ENCODE assay signal across 20 cellular contexts in the genomic region with DNA sequence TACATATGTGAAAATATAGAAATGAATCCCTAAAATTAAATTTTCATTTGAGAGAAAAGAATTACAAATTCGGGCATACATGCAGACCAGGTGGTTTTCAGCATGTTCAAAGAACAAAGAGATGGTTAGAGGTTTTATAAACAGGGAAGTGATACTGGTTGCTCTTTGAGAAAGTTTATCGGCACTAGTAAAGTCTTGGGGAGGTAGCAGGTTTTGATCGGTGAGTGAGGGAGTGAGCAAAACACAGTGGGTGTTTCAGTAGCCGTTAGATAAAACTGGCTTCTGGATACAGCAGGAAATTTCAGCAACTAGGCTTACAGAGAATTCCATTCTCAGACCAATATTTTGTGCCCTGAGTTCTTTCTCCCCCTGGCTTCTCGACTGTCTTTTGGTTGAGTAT. TPM values are rescaled to one million over a fixed set of nuclear protein-coding genes. Genes with fewer than 3 reads are reported as not detected.
"Had no signal": no experiment of that assay in that cellular context is flagged by ENCODE, and none has a peak within 500 bp of the region (broad histone marks: within the 10 kb centered on the region; RNA-seq: fewer than 3 reads in every experiment).

No MANE protein-coding gene starts in this region.

- H3K4me1 ChIP-seq: gastroesophageal sphincter, pancreas, sigmoid colon, spleen had no signal

- H3K27ac ChIP-seq: cardiac muscle cell, dorsolateral prefrontal cortex, gastroesophageal sphincter, heart right ventricle, pancreas, sigmoid colon, spleen had no signal

- H3K27me3 ChIP-seq: cardiac muscle cell, gastroesophageal sphincter, heart right ventricle, sigmoid colon, spleen had no signal

- FAIRE-seq: pancreas had no signal

- DNase-seq: activated CD4-positive, alpha-beta T cell treated with anti-CD3 and anti-CD28 coated beads, Interleukin-2, amount 10 ng/mL, durations not matched to agents 7 days and 5 days; activated CD4-positive, CD25-positive, alpha-beta regulatory T cell; activated CD8-positive, alpha-beta memory T cell treated with anti-CD3 and anti-CD28 coated beads, Interleukin-2, amount 50 U/mL, for 48 hours; activated gamma-delta T cell; activated T-cell treated with anti-CD3 and anti-CD28 coated beads, Interleukin-2, amount 50 U/mL, for 72 hours; dorsolateral prefrontal cortex; endodermal cell; erythroblast; heart right ventricle; left colon; naive B cell; pancreas; sigmoid colon; spleen; stimulated activated CD4-positive, alpha-beta T cell treated with anti-CD3 and anti-CD28 coated beads, Interleukin-1b, Interleukin-23, amount 100 ng/mL, for 48 hours had no signal

- H3K9me3 ChIP-seq: gastroesophageal sphincter, heart right ventricle, pancreas, sigmoid colon, spleen had no signal

- H3K36me3 ChIP-seq: cardiac muscle cell, gastroesophageal sphincter, heart right ventricle, pancreas, sigmoid colon, spleen had no signal

- ATAC-seq: activated naive CD4-positive, alpha-beta T cell treated with anti-CD3 and anti-CD28 coated beads, Interleukin-2, amount 50 U/mL, for 72 hours; activated T-cell treated with anti-CD3 and anti-CD28 coated beads, Interleukin-2, amount 50 U/mL, for 72 hours; gastroesophageal sphincter; heart right ventricle; left colon; pancreas; stimulated activated memory B cell treated with anti-CD40 and anti-IgM and Interleukin-4, amounts not matched to agents 10 μg/mL and 1 μg/mL and 100 μg/mL, for 72 hours had no signal

- H3K4me3 ChIP-seq: cardiac muscle cell, dorsolateral prefrontal cortex, gastroesophageal sphincter, heart right ventricle, lung, pancreas, sigmoid colon, spleen had no signal

RNA-seq across cellular contexts. Expression of gene DSC3, which starts 51.1 kb away (rescaled TPM):
- total RNA-seq: activated CD4-positive, alpha-beta T cell treated with anti-CD3 and anti-CD28 coated beads, Interleukin-2, amount 10 ng/mL, durations not matched to agents 7 days and 5 days; activated naive CD4-positive, alpha-beta T cell treated with anti-CD3 and anti-CD28 coated beads, Interleukin-2, amount 50 U/mL, for 72 hours; activated T-cell treated with anti-CD3 and anti-CD28 coated beads, Interleukin-2, amount 50 U/mL, for 72 hours had no signal
